ENCODE assay signal across 2 cellular contexts in genomic region chr4:165360985-165361678, GRCh38.
TF ChIP-seq lines count a peak whose summit lies in the region.

No MANE protein-coding gene starts in this region.

TF ChIP-seq in IMR-90, 13 proteins besides CTCF, POLR2A, EP300 and RAD21:
- TF ChIP-seq MAZ (IDR thresholded peaks at IDR 0.05; ENCODE audit: borderline replicate concordance, low read depth, low read length) (no peak), CEBPB (IDR thresholded peaks at IDR 0.05; ENCODE audit: low read depth, low read length) (peak; percentile 33; the same call in 1 of the 2 replicates)

TF ChIP-seq in H1, 55 proteins besides CTCF, POLR2A, EP300 and RAD21:
- TF ChIP-seq GABPA (IDR thresholded peaks at IDR 0.05; ENCODE audit: borderline replicate concordance, insufficient read depth, low read length) (no peak), ASH2L (IDR thresholded peaks at IDR 0.05; ENCODE audit: low read length) (no peak), CTBP2 (IDR thresholded peaks at IDR 0.05; ENCODE audit: borderline replicate concordance, insufficient read depth, insufficient read length, low read length) (no peak), E2F6 (IDR thresholded peaks at IDR 0.05) (no peak), NANOG (IDR thresholded peaks at IDR 0.05; ENCODE audit: insufficient read depth, low read depth, low read length, poor library complexity, severe bottlenecking) (no peak), BCL11A (IDR thresholded peaks at IDR 0.05; ENCODE audit: low read depth in 2 of 2, low read length in 2 of 2) (no peak), SRF (IDR thresholded peaks at IDR 0.05; ENCODE audit: low read depth, low read length) (no peak), SUZ12 (IDR thresholded peaks at IDR 0.05; ENCODE audit: low read length) (no peak), SIN3A (conservative IDR thresholded peaks at IDR 0.05 in 1 of 2, IDR thresholded peaks at IDR 0.05 in 1 of 2; ENCODE audit: low read depth in 1 of 2, low read length in 2 of 2) (no peak)
